In genomic region chr19:55640043-55640576, GRCh38 we compare ENCODE assay signal across 8 cellular contexts. TPM values are rescaled to one million over a fixed set of nuclear protein-coding genes. Genes with fewer than 3 reads are reported as not detected.
DNase-seq lines count a peak whose midpoint lies in the region; ATAC-seq and TF ChIP-seq lines count a peak whose summit lies in the region.

No MANE protein-coding gene starts in this region.

- peak overlapping the region; percentile 80 for H3K27ac ChIP-seq in CD4-positive, CD25-positive, alpha-beta regulatory T cell (ENCODE audit: insufficient read depth, low read length, poor library complexity, severe bottlenecking)
- peak overlapping the region in 20 of 21 experiments; percentile 82 to 99 (median 94) for H3K27ac ChIP-seq in skin epidermis

- H3K9me3 ChIP-seq in CD4-positive, CD25-positive, alpha-beta regulatory T cell (ENCODE audit: control insufficient read depth in 2 of 2, low read length in 2 of 2): no peaks in the 10 kb centered on the region

- peak; percentile 46 for ATAC-seq in CD4-positive, CD25-positive, alpha-beta regulatory T cell (ENCODE audit: low read depth in 2 of 2)
- no peak for ATAC-seq in HG02870 (IDR thresholded peaks at IDR 0.05; ENCODE audit: unreplicated experiment)
- no peak for ATAC-seq in omental fat pad (ENCODE audit: low FRiP score)

- H3K9me3 Mint-ChIP-seq in CD4-positive, CD25-positive, alpha-beta regulatory T cell: peaks cover 0 to 2% (median 0%) of the 10 kb centered on the region in 7 donors

- peak; percentile 63 to 89 (median 75) for DNase-seq in CD4-positive, CD25-positive, alpha-beta regulatory T cell
- DNase-seq in HFF-Myc (ENCODE audit: extremely low read depth, low read depth) (no peak), T follicular helper cell (ENCODE audit: low read depth) (peak; percentile 65), astrocyte of the hippocampus (ENCODE audit: low read depth, low spot score) (peak; percentile 82), omental fat pad (ENCODE audit: low spot score) (no peak)

- H3K36me3 Mint-ChIP-seq in CD4-positive, CD25-positive, alpha-beta regulatory T cell: peaks cover 24% of the 10 kb centered on the region

- TF ChIP-seq CTCF in HFF-Myc (IDR thresholded peaks at IDR 0.05; ENCODE audit: low read depth, low read length, missing control alignments) (peak; percentile 53), omental fat pad (IDR thresholded peaks at IDR 0.05) (peak in 1 of 3 donors; percentile 5)

- peaks cover 13% of the 10 kb centered on the region for H3K27me3 Mint-ChIP-seq in CD4-positive, CD25-positive, alpha-beta regulatory T cell

- H3K4me3 ChIP-seq in CD4-positive, CD25-positive, alpha-beta regulatory T cell (ENCODE audit: low read depth, low read length): no peak overlapping the region
- H3K4me3 ChIP-seq in HFF-Myc (replicated peaks; ENCODE audit: low read depth, low read length): peak overlapping the region; percentile 87
- peak overlapping the region; percentile 37 for H3K4me3 ChIP-seq in iPS-11a (ENCODE audit: low read depth, low read length)
- peak overlapping the region; percentile 67 to 95 (median 85) for H3K4me3 ChIP-seq in skin epidermis

- H3K27me3 ChIP-seq in CD4-positive, CD25-positive, alpha-beta regulatory T cell (ENCODE audit: control insufficient read depth, insufficient read depth, low read length): no peaks in the 10 kb centered on the region

- H3K36me3 ChIP-seq in CD4-positive, CD25-positive, alpha-beta regulatory T cell (ENCODE audit: control insufficient read depth, insufficient read depth, low read length): peaks cover 4% of the 10 kb centered on the region

- peaks cover 4 to 77% (median 52%) of the 10 kb centered on the region in 4 donors for H3K4me1 Mint-ChIP-seq in CD4-positive, CD25-positive, alpha-beta regulatory T cell

- peak overlapping the region in 2 of 3 donors; percentile 79 to 89 for H3K27ac Mint-ChIP-seq in CD4-positive, CD25-positive, alpha-beta regulatory T cell

- peak overlapping the region; percentile 66 to 96 (median 83) for H3K4me3 Mint-ChIP-seq in CD4-positive, CD25-positive, alpha-beta regulatory T cell

- H3K4me1 ChIP-seq in CD4-positive, CD25-positive, alpha-beta regulatory T cell (ENCODE audit: control insufficient read depth, insufficient read depth, low read length, poor library complexity, severe bottlenecking): peaks cover 85% of the 10 kb centered on the region

RNA-seq across cellular contexts. Expression of gene ZNF580, which starts 0.7 kb away (rescaled TPM):
- total RNA-seq in CD4-positive, CD25-positive, alpha-beta regulatory T cell: 30.8 TPM
- polyA plus RNA-seq in CD4-positive, CD25-positive, alpha-beta regulatory T cell: 10 to 100 TPM; 14.3 to 18.9 (median 16.0) TPM
- total RNA-seq in omental fat pad: 10 to 100 TPM; 11.4 to 20.5 (median 13.8) TPM

RNA-seq across cellular contexts. Expression of gene ZNF581, which starts 3.3 kb away (rescaled TPM):
- total RNA-seq in CD4-positive, CD25-positive, alpha-beta regulatory T cell: 23.7 TPM
- polyA plus RNA-seq in CD4-positive, CD25-positive, alpha-beta regulatory T cell: 10 to 100 TPM; 26.5 to 36.6 (median 35.1) TPM
- 10 to 100 TPM in 3 of 4 donors, 1 to 10 TPM in 1; 9.9 to 15.0 (median 11.9) TPM for total RNA-seq in omental fat pad

RNA-seq across cellular contexts. Expression of gene CCDC106, which starts 7.9 kb away (rescaled TPM):
- total RNA-seq in CD4-positive, CD25-positive, alpha-beta regulatory T cell: 0.99 TPM
- 1 to 10 TPM in 1 of 4 donors, under 1 TPM in 3; 0.22 to 1.0 (median 0.51) TPM for polyA plus RNA-seq in CD4-positive, CD25-positive, alpha-beta regulatory T cell
- total RNA-seq in omental fat pad: 10 to 100 TPM in 3 of 4 donors, 1 to 10 TPM in 1; 9.8 to 15.2 (median 11.0) TPM

RNA-seq across cellular contexts. Expression of gene U2AF2, which starts 14.7 kb away (rescaled TPM):
- 283 TPM for total RNA-seq in CD4-positive, CD25-positive, alpha-beta regulatory T cell
- polyA plus RNA-seq in CD4-positive, CD25-positive, alpha-beta regulatory T cell: 1 to 10 TPM; 7.2 to 9.3 (median 8.2) TPM
- 100 to 1,000 TPM in 2 of 4 donors, 10 to 100 TPM in 2; 55.2 to 132 (median 86.1) TPM for total RNA-seq in omental fat pad

RNA-seq across cellular contexts. Expression of gene ZNF784, which starts 15.7 kb away (rescaled TPM):
- total RNA-seq in CD4-positive, CD25-positive, alpha-beta regulatory T cell: 11.1 TPM
- polyA plus RNA-seq in CD4-positive, CD25-positive, alpha-beta regulatory T cell: 1 to 10 TPM; 1.0 to 2.4 (median 1.6) TPM
- 1 to 10 TPM; 2.5 to 3.8 (median 3.2) TPM for total RNA-seq in omental fat pad

Comparison
In these comparisons a context has a peak if more than half of its experiments do, and no peak if none do; other contexts are left out.
1. ATAC-seq: peak in CD4-positive, CD25-positive, alpha-beta regulatory T cell (2 of 2); none in HG02870 (single experiment) and omental fat pad (single experiment).
2. DNase-seq: peak in CD4-positive, CD25-positive, alpha-beta regulatory T cell (3 of 3), T follicular helper cell (single experiment) and astrocyte of the hippocampus (single experiment); none in HFF-Myc (single experiment) and omental fat pad (single experiment).